ENCODE assay signal across 19 cellular contexts in genomic region chr1:59368007-59368670, GRCh38.
DNase-seq lines count a peak whose midpoint lies in the region; ATAC-seq, FAIRE-seq and TF ChIP-seq lines count a peak whose summit lies in the region.
"Had no signal": no experiment of that assay in that cellular context is flagged by ENCODE, and none has a peak within 500 bp of the region (broad histone marks: within the 10 kb centered on the region; RNA-seq: fewer than 3 reads in every experiment).

No MANE protein-coding gene starts in this region.

- no peak for TF ChIP-seq CTCF in retinal pigment epithelial cell (conservative IDR thresholded peaks at IDR 0.05; ENCODE audit: low read depth, low read length)
- TF ChIP-seq CTCF in lower leg skin (IDR thresholded peaks at IDR 0.05): no peak

- DNase-seq in Right ventricle myocardium inferior (ENCODE audit: missing footprints): no peak
- DNase-seq in left cardiac atrium: no peak
- DNase-seq in left ventricle myocardium superior: no peak
- DNase-seq in retinal pigment epithelial cell (ENCODE audit: low read depth): peak; percentile 10
- DNase-seq in lower leg skin (ENCODE audit: low spot score in 2 of 2): no peak
- DNase-seq in activated CD4-positive, CD25-positive, alpha-beta regulatory T cell (lab: John Stamatoyannopoulos, UW): no peak
- no peak for DNase-seq in H54 (ENCODE audit: insufficient read length, low spot score)
- DNase-seq: 8988T; activated CD8-positive, alpha-beta T cell treated with anti-CD3 and anti-CD28 coated beads for 36 hours; activated gamma-delta T cell treated with Interleukin-2 at 50 U/mL for 16 hours; CD8-positive, alpha-beta memory T cell; Karpas-422; NCI-H2029 treated with DMSO at 0.1 percent for 48 hours; NCI-H748 treated with DMSO at 0.1 percent for 48 hours; posterior cingulate gyrus; RPMI8226; stimulated activated CD4-positive, alpha-beta T cell treated with anti-CD3 and anti-CD28 coated beads, Interleukin-2, amount 100 ng/mL, for 48 hours had no signal

- TF ChIP-seq POLR2A in lower leg skin (IDR thresholded peaks at IDR 0.05): no peak
- TF ChIP-seq POLR2A in H54 (IDR thresholded peaks at IDR 0.05; ENCODE audit: low read depth, low read length): no peak

- intact Hi-C loops in Right ventricle myocardium inferior (cut with DNase I): no loop called here
- intact Hi-C loops in left cardiac atrium (cut with DNase I): no loop called here
- intact Hi-C loops in left ventricle myocardium superior (cut with micrococcal nuclease): no loop called here
- intact Hi-C loops in lower leg skin (cut with DNase I; ENCODE audit: low total_unique reads): no loop called here

- ATAC-seq in Right ventricle myocardium inferior (peak; percentile 33), left cardiac atrium (no peak), left ventricle myocardium superior (peak; percentile 44), HG03457 (IDR thresholded peaks at IDR 0.05; ENCODE audit: unreplicated experiment) (no peak)
- ATAC-seq: activated CD8-positive, alpha-beta T cell treated with anti-CD3 and anti-CD28 coated beads for 36 hours had no signal

- FAIRE-seq in H54 (lab: Jason Lieb, UNC): no peak

- H3K4me3 ChIP-seq in retinal pigment epithelial cell (ENCODE audit: low read length) (no peak overlapping the region), lower leg skin (ENCODE audit: low read depth, poor library complexity, severe bottlenecking) (no peak overlapping the region)
- H3K4me3 ChIP-seq: cardiac muscle cell had no signal

- 69 to 72% methylated on average over 5 of the region's 5 CpGs for WGBS in lower leg skin, 2 donors

Comparison
In these comparisons a context has a peak if more than half of its experiments do, and no peak if none do; other contexts are left out.
1. ATAC-seq: peak in Right ventricle myocardium inferior (single experiment) and left ventricle myocardium superior (single experiment); none in left cardiac atrium (0 of 2) and HG03457 (single experiment).